ENCODE assay signal across 11 cellular contexts in genomic region chr17:21549107-21549687, GRCh38.
DNase-seq lines count a peak whose midpoint lies in the region; ATAC-seq, FAIRE-seq and TF ChIP-seq lines count a peak whose summit lies in the region.
"Had no signal": no experiment of that assay in that cellular context is flagged by ENCODE, and none has a peak within 500 bp of the region (broad histone marks: within the 10 kb centered on the region; RNA-seq: fewer than 3 reads in every experiment).

No MANE protein-coding gene starts in this region.

- peaks cover 17% of the 10 kb centered on the region for H3K36me3 Mint-ChIP-seq in activated naive CD4-positive, alpha-beta T cell treated with anti-CD3 and anti-CD28 coated beads, Interleukin-2, amount 50 U/mL, for 24 hours

- no peak overlapping the region for H2BK120ac ChIP-seq in mesendoderm (ENCODE audit: low read depth, low read length)

- H3K4me1 ChIP-seq in mesendoderm (ENCODE audit: control insufficient read depth, low read depth, low read length) (peaks cover 1% of the 10 kb centered on the region), small intestine (ENCODE audit: control insufficient read depth in 2 of 2, insufficient read depth in 1 of 2, low read depth in 1 of 2, low read length in 1 of 2) (no peaks in the 10 kb centered on the region)

- H3K27me3 Mint-ChIP-seq in activated naive CD4-positive, alpha-beta T cell treated with anti-CD3 and anti-CD28 coated beads, Interleukin-2, amount 50 U/mL, for 24 hours: peaks cover under 1% of the 10 kb centered on the region

- peak; percentile 63 for DNase-seq in AG10803 (ENCODE audit: low read depth)
- DNase-seq in HFF-Myc (ENCODE audit: extremely low read depth, low read depth): peak; percentile 9
- DNase-seq in mesendoderm: no peak
- no peak for DNase-seq in SW 1271 (lab: John Stamatoyannopoulos, UW)
- DNase-seq in small intestine: no peak
- DNase-seq: SHP77 had no signal

- no peak for ATAC-seq in GM21526 (IDR thresholded peaks at IDR 0.05; ENCODE audit: low FRiP score, unreplicated experiment)
- ATAC-seq in GM21576 (IDR thresholded peaks at IDR 0.05; ENCODE audit: unreplicated experiment): no peak
- ATAC-seq: left lobe of liver had no signal

- WGBS in mesendoderm (ENCODE audit: extremely low coverage, insufficient coverage, low lambda C conversion rate): no CpG with 5 or more reads among the region's 1 CpG
- WGBS in small intestine, 3 donors: 36 to 75% (median 45%) methylated on average over 1 of the region's 1 CpG

- H3K56ac ChIP-seq in mesendoderm (ENCODE audit: low read length): no peak overlapping the region

- no peak overlapping the region for H3K23ac ChIP-seq in mesendoderm (ENCODE audit: low read length)

- peak overlapping the region; percentile 89 for H3K4me3 Mint-ChIP-seq in activated naive CD4-positive, alpha-beta T cell treated with anti-CD3 and anti-CD28 coated beads, Interleukin-2, amount 50 U/mL, for 24 hours

- H3K9me3 ChIP-seq in small intestine (ENCODE audit: control insufficient read depth, low read depth): no peaks in the 10 kb centered on the region

- no peak overlapping the region for H3K4me2 ChIP-seq in mesendoderm (ENCODE audit: low read length)
- H3K4me2 ChIP-seq: KMS-11 had no signal

- H3K4me3 ChIP-seq in AG10803 (ENCODE audit: low read length) (peak overlapping the region; percentile 45), HFF-Myc (replicated peaks; ENCODE audit: low read depth, low read length) (peak overlapping the region; percentile 61), mesendoderm (ENCODE audit: low read length) (no peak overlapping the region), small intestine (ENCODE audit: low read depth in 1 of 2, low read length in 2 of 2) (no peak overlapping the region)

- FAIRE-seq in small intestine (lab: Jason Lieb, UNC): no peak

- H4K8ac ChIP-seq in mesendoderm (ENCODE audit: low read depth, low read length): no peak overlapping the region

- no peak overlapping the region for H2BK5ac ChIP-seq in mesendoderm (ENCODE audit: low read length)

- H3K18ac ChIP-seq in mesendoderm (ENCODE audit: low read length): no peak overlapping the region

- H3K79me2 ChIP-seq in mesendoderm (ENCODE audit: control insufficient read depth, insufficient read depth, low read length): peaks cover 1% of the 10 kb centered on the region

- peaks cover 4% of the 10 kb centered on the region for H3K9me3 Mint-ChIP-seq in activated naive CD4-positive, alpha-beta T cell treated with anti-CD3 and anti-CD28 coated beads, Interleukin-2, amount 50 U/mL, for 24 hours

- H3K36me3 ChIP-seq in mesendoderm (ENCODE audit: control insufficient read depth, insufficient read depth, low read length): no peaks in the 10 kb centered on the region
- no peaks in the 10 kb centered on the region for H3K36me3 ChIP-seq in small intestine (ENCODE audit: control insufficient read depth in 2 of 2, insufficient read depth in 2 of 2, low read length in 2 of 2)

- H3K27ac ChIP-seq in mesendoderm (ENCODE audit: low read depth, low read length) (no peak overlapping the region), small intestine (ENCODE audit: low read depth in 1 of 2, low read length in 1 of 2) (no peak overlapping the region)
- H3K27ac ChIP-seq: KMS-11 had no signal

- no peak overlapping the region for H2AK5ac ChIP-seq in mesendoderm (ENCODE audit: low read length)

- no peak overlapping the region for H2BK15ac ChIP-seq in mesendoderm (replicated peaks; ENCODE audit: low read depth)

- H3K4ac ChIP-seq in mesendoderm (ENCODE audit: low read depth, low read length): no peak overlapping the region

- H4K5ac ChIP-seq in mesendoderm (ENCODE audit: low read length): no peak overlapping the region

- H3K27me3 ChIP-seq in mesendoderm (ENCODE audit: insufficient read depth, low read length, poor library complexity) (no peaks in the 10 kb centered on the region), small intestine (ENCODE audit: control insufficient read depth in 2 of 2, insufficient read depth in 2 of 2, low read length in 2 of 2) (no peaks in the 10 kb centered on the region)

- TF ChIP-seq CTCF in AG10803 (conservative IDR thresholded peaks at IDR 0.05; ENCODE audit: low read length) (no peak), HFF-Myc (IDR thresholded peaks at IDR 0.05; ENCODE audit: low read depth, low read length, missing control alignments) (no peak)

- H3K79me1 ChIP-seq in mesendoderm (ENCODE audit: low read length): peaks cover 4% of the 10 kb centered on the region

- H3K9ac ChIP-seq in mesendoderm (ENCODE audit: low read length): peak overlapping the region; percentile 22
- H3K9ac ChIP-seq: KMS-11 had no signal

- H3K4me1 Mint-ChIP-seq in activated naive CD4-positive, alpha-beta T cell treated with anti-CD3 and anti-CD28 coated beads, Interleukin-2, amount 50 U/mL, for 24 hours: peaks cover 41% of the 10 kb centered on the region

- peak overlapping the region; percentile 56 for H3K27ac Mint-ChIP-seq in activated naive CD4-positive, alpha-beta T cell treated with anti-CD3 and anti-CD28 coated beads, Interleukin-2, amount 50 U/mL, for 24 hours

Comparison
In these comparisons a context has a peak if more than half of its experiments do, and no peak if none do; other contexts are left out.
1. DNase-seq: peak in AG10803 (single experiment) and HFF-Myc (single experiment); none in mesendoderm (single experiment), SW 1271 (0 of 2) and small intestine (single experiment).
2. H3K4me3 ChIP-seq: peak in AG10803 (single experiment) and HFF-Myc (single experiment); none in mesendoderm (single experiment) and small intestine (0 of 2).